17 cellular contexts compared by ENCODE assay signal in genomic region chr16:85134076-85134793, GRCh38. TPM values are rescaled to one million over a fixed set of nuclear protein-coding genes. Genes with fewer than 3 reads are reported as not detected.
DNase-seq lines count a peak whose midpoint lies in the region; ATAC-seq, FAIRE-seq and TF ChIP-seq lines count a peak whose summit lies in the region.
"Had no signal": no experiment of that assay in that cellular context is flagged by ENCODE, and none has a peak within 500 bp of the region (broad histone marks: within the 10 kb centered on the region; RNA-seq: fewer than 3 reads in every experiment).

No MANE protein-coding gene starts in this region.

- H3K27me3 Mint-ChIP-seq in progenitor cell of endocrine pancreas, result peaks cover 12% of the 10 kb centered on the region

- H3K4me2 ChIP-seq in BLaER1 treated with 17β-estradiol and CSF1 and Interleukin-3, amounts not matched to agents 10 nM and 100 nM, result peak overlapping the region in 7 of 11 experiments; percentile 87 to 99 (median 94); a peak in 11 of 22 replicates
- no peak overlapping the region for H3K4me2 ChIP-seq in endothelial cell of umbilical vein (ENCODE audit: insufficient read depth, low read length)

- dilution Hi-C loops in endothelial cell of umbilical vein (cut with MboI; ENCODE audit: extremely low pct_ligation_motif_present, low sequenced_read_pairs), result no loop called here

- FAIRE-seq in endothelial cell of umbilical vein (lab: Jason Lieb, UNC), result no peak

- no peak overlapping the region for H3K27ac Mint-ChIP-seq in progenitor cell of endocrine pancreas

- no peak overlapping the region for H3K4me3 ChIP-seq in BLaER1 treated with 17β-estradiol and CSF1 and Interleukin-3, amounts not matched to agents 10 nM and 100 nM
- H3K4me3 ChIP-seq in HEK293 (ENCODE audit: low read depth, low read length), result no peak overlapping the region
- H3K4me3 ChIP-seq in endothelial cell of umbilical vein (replicated peaks in 1 of 3; ENCODE audit: insufficient read depth in 1 of 3, low read depth in 1 of 3, low read length in 3 of 3), result no peak overlapping the region
- no peak overlapping the region for H3K4me3 ChIP-seq in psoas muscle
- H3K4me3 ChIP-seq: HAP-1, SJSA1 had no signal

- H3K36me3 Mint-ChIP-seq in progenitor cell of endocrine pancreas (ENCODE audit: insufficient read depth), result no peaks in the 10 kb centered on the region

- no peak overlapping the region for H3K4me3 Mint-ChIP-seq in progenitor cell of endocrine pancreas (ENCODE audit: low read depth)

- H3K9me3 Mint-ChIP-seq in progenitor cell of endocrine pancreas (ENCODE audit: low read depth), result no peaks in the 10 kb centered on the region

- no peaks in the 10 kb centered on the region; a peak in 1 of 22 replicates for H4K20me1 ChIP-seq in BLaER1 treated with 17β-estradiol and CSF1 and Interleukin-3, amounts not matched to agents 10 nM and 100 nM
- H4K20me1 ChIP-seq in endothelial cell of umbilical vein (replicated peaks; ENCODE audit: control insufficient read depth, extremely low read depth, insufficient read depth, low read length), result no peaks in the 10 kb centered on the region

- H3K9me3 ChIP-seq in BLaER1 treated with 17β-estradiol and CSF1 and Interleukin-3, amounts not matched to agents 10 nM and 100 nM (replicated peaks in 1 of 11), result no peaks in the 10 kb centered on the region
- no peaks in the 10 kb centered on the region for H3K9me3 ChIP-seq in HEK293 (ENCODE audit: control insufficient read depth, insufficient read depth, low read depth, low read length)
- no peaks in the 10 kb centered on the region for H3K9me3 ChIP-seq in endothelial cell of umbilical vein (replicated peaks; ENCODE audit: control insufficient read depth, insufficient read depth, low read length)
- H3K9me3 ChIP-seq in psoas muscle, result no peaks in the 10 kb centered on the region
- H3K9me3 ChIP-seq: HAP-1, SJSA1 had no signal

- H3K79me2 ChIP-seq in endothelial cell of umbilical vein (ENCODE audit: control insufficient read depth, insufficient read depth, low read length), result no peaks in the 10 kb centered on the region

- ATAC-seq in psoas muscle, result no peak
- no peak for ATAC-seq in HG03571 (IDR thresholded peaks at IDR 0.05; ENCODE audit: unreplicated experiment)
- ATAC-seq: PC-3 had no signal

- no peak for TF ChIP-seq POLR2A in endothelial cell of umbilical vein (IDR thresholded peaks at IDR 0.05; ENCODE audit: low read depth, low read length)

- peaks cover 1% of the 10 kb centered on the region for H3K4me1 Mint-ChIP-seq in progenitor cell of endocrine pancreas (ENCODE audit: low read depth)

- no TSS peak for BruUV-seq in endothelial cell of umbilical vein (replicated peaks; lab: Mats Ljungman, UMichigan)

- WGBS in psoas muscle, 3 donors, result 87 to 88% (median 87%) methylated on average over 19 of the region's 19 CpGs

- intact Hi-C loops in endothelial cell of umbilical vein (cut with micrococcal nuclease) (no loop called here), psoas muscle (cut with DNase I) (no loop called here)

- CTCF ChIA-PET in HEK293 (lab: Yijun Ruan, JAX), result no interaction called here
- CTCF ChIA-PET in endothelial cell of umbilical vein (lab: Charles Lee), result interaction anchor here (1.3 to 2.1 kb wide), 3 partner anchors 8 to 37 kb away, joined by 3 to 7 read pairs (median 5); no protein-coding TSS in a partner anchor

- POLR2A ChIA-PET in HEK293 (lab: Yijun Ruan, JAX), result interaction anchor here (0.6 kb wide), 1 partner anchor 221 kb away, joined by 3 read pairs; no protein-coding TSS in a partner anchor
- POLR2A ChIA-PET in endothelial cell of umbilical vein (lab: Charles Lee), result no interaction called here

- peaks cover 38 to 65% (median 49%) of the 10 kb centered on the region in 10 experiments for H3K4me1 ChIP-seq in BLaER1 treated with 17β-estradiol and CSF1 and Interleukin-3, amounts not matched to agents 10 nM and 100 nM
- H3K4me1 ChIP-seq in HEK293 (ENCODE audit: control insufficient read depth, insufficient read depth, low read length), result no peaks in the 10 kb centered on the region
- peaks cover 39% of the 10 kb centered on the region for H3K4me1 ChIP-seq in endothelial cell of umbilical vein (ENCODE audit: control insufficient read depth, extremely low read depth, insufficient read depth, low read length)
- H3K4me1 ChIP-seq in psoas muscle, result peaks cover 35% of the 10 kb centered on the region
- H3K4me1 ChIP-seq: HAP-1 had no signal

- H3K27ac ChIP-seq in BLaER1 treated with 17β-estradiol and CSF1 and Interleukin-3, amounts not matched to agents 10 nM and 100 nM, result peak overlapping the region in 4 of 11 experiments; percentile 17 to 80 (median 34); a peak in 5 of 22 replicates
- H3K27ac ChIP-seq in HEK293 (ENCODE audit: extremely low read depth, low read depth, low read length) (no peak overlapping the region), endothelial cell of umbilical vein (ENCODE audit: insufficient read depth, low read depth, low read length) (no peak overlapping the region), psoas muscle (peak overlapping the region; percentile 30)
- H3K27ac ChIP-seq: SJSA1 had no signal

- H3K9me1 ChIP-seq in endothelial cell of umbilical vein (replicated peaks; ENCODE audit: control insufficient read depth, extremely low read depth, insufficient read depth, low read length), result no peaks in the 10 kb centered on the region

- TF ChIP-seq CTCF in HEK293 (tag by site-specific recombination; IDR thresholded peaks at IDR 0.05) (no peak), endothelial cell of umbilical vein (IDR thresholded peaks at IDR 0.05; ENCODE audit: extremely low read depth in 1 of 2, insufficient read depth in 1 of 2, low read depth in 1 of 2, low read length in 2 of 2) (no peak), psoas muscle (IDR thresholded peaks at IDR 0.05) (no peak), progenitor cell of endocrine pancreas (IDR thresholded peaks at IDR 0.05; ENCODE audit: unreplicated experiment) (no peak)

- no peaks in the 10 kb centered on the region for H3K36me3 ChIP-seq in BLaER1 treated with 17β-estradiol and CSF1 and Interleukin-3, amounts not matched to agents 10 nM and 100 nM
- H3K36me3 ChIP-seq in HEK293 (ENCODE audit: control insufficient read depth in 2 of 2, insufficient read depth in 1 of 2, low read length in 2 of 2) (no peaks in the 10 kb centered on the region), endothelial cell of umbilical vein (ENCODE audit: control insufficient read depth in 2 of 2, extremely low read depth in 1 of 2, insufficient read depth in 2 of 2, low read length in 2 of 2) (no peaks in the 10 kb centered on the region), psoas muscle (ENCODE audit: insufficient read depth in 1 of 2, low read depth in 1 of 2) (no peaks in the 10 kb centered on the region)
- H3K36me3 ChIP-seq: HAP-1, SJSA1 had no signal

- H3K9ac ChIP-seq in BLaER1 treated with 17β-estradiol and CSF1 and Interleukin-3, amounts not matched to agents 10 nM and 100 nM, result peak overlapping the region in 1 of 11 experiments; percentile 39; a peak in 1 of 22 replicates
- H3K9ac ChIP-seq in endothelial cell of umbilical vein (replicated peaks; ENCODE audit: extremely low read depth, insufficient read depth, low read length), result no peak overlapping the region

- DNase-seq in endothelial cell of umbilical vein (ENCODE audit: low read depth, low spot score), result no peak
- DNase-seq in psoas muscle, result no peak
- no peak for DNase-seq in SHP77 (lab: John Stamatoyannopoulos, UW)
- DNase-seq in progenitor cell of endocrine pancreas (ENCODE audit: low spot score, unreplicated experiment), result no peak
- DNase-seq: AML-193, DMS79 treated with DMSO at 0.1 percent for 48 hours, NCI-H1105 treated with DMSO at 0.1 percent for 48 hours, NCI-H1694 treated with DMSO at 0.1 percent for 48 hours, NCI-H510A treated with DMSO at 0.1 percent for 48 hours, PC-3, RPMI8226 had no signal

- peak overlapping the region; percentile 58 for H2AFZ ChIP-seq in endothelial cell of umbilical vein (ENCODE audit: low read depth, low read length)

- H3K27me3 ChIP-seq in BLaER1 treated with 17β-estradiol and CSF1 and Interleukin-3, amounts not matched to agents 10 nM and 100 nM, result peaks cover 0 to 23% (median 12%) of the 10 kb centered on the region in 11 experiments; a peak in 18 of 22 replicates
- H3K27me3 ChIP-seq in endothelial cell of umbilical vein (ENCODE audit: control insufficient read depth in 2 of 2, insufficient read depth in 2 of 2, low read length in 2 of 2) (no peaks in the 10 kb centered on the region), psoas muscle (ENCODE audit: insufficient read depth in 3 of 3, low read length in 2 of 3) (no peaks in the 10 kb centered on the region)
- H3K27me3 ChIP-seq: SJSA1 had no signal

TF ChIP-seq in HEK293, 187 proteins besides CTCF, POLR2A, EP300 and RAD21:
- TF ChIP-seq ZNF623 (tag by site-specific recombination; IDR thresholded peaks at IDR 0.05), result peak; percentile 97
- no peak for TF ChIP-seq ZNF561 (tag by site-specific recombination; IDR thresholded peaks at IDR 0.05; ENCODE audit: borderline replicate concordance)

TF ChIP-seq in endothelial cell of umbilical vein, 7 proteins besides CTCF, POLR2A, EP300 and RAD21:
- TF ChIP-seq MYC (IDR thresholded peaks at IDR 0.05; ENCODE audit: low read depth, low read length) (no peak), EZH2 (IDR thresholded peaks at IDR 0.05; ENCODE audit: borderline replicate concordance, low read depth, low read length, severe bottlenecking) (no peak), POLR2AphosphoS5 (IDR thresholded peaks at IDR 0.05; ENCODE audit: insufficient read depth, low read depth, low read length) (no peak), GATA2 (IDR thresholded peaks at IDR 0.05; ENCODE audit: insufficient read depth, insufficient read length, low read depth, low read length) (no peak), MAX (IDR thresholded peaks at IDR 0.05; ENCODE audit: insufficient read depth, insufficient read length) (no peak), FOS (IDR thresholded peaks at IDR 0.05; ENCODE audit: borderline replicate concordance, insufficient read depth, low read length) (no peak), JUN (IDR thresholded peaks at IDR 0.05; ENCODE audit: borderline replicate concordance, insufficient read depth, insufficient read length, low read depth) (no peak)

RNA-seq across cellular contexts. Expression of gene CIBAR2, which starts 22.0 kb away (rescaled TPM):
- total RNA-seq in endothelial cell of umbilical vein (not detected in 2 replicates), psoas muscle (under 1 TPM in 1 of 4 donors, not detected in 3; 0.36 TPM), progenitor cell of endocrine pancreas (0.43 and 0.80 TPM in 2 replicates)
- polyA plus RNA-seq in endothelial cell of umbilical vein (0.07 and 0.30 TPM in 2 replicates), psoas muscle (not detected)
- polyA plus RNA-seq in endothelial cell of umbilical vein (2011; cell fraction: cytosol; rRNA removed), result 0.13 TPM in 1 of 2 replicates, not detected in the other
- 2.5 and 3.1 TPM in 2 replicates for polyA plus RNA-seq in endothelial cell of umbilical vein (2011; cell fraction: nucleus; rRNA removed)
- polyA plus RNA-seq in endothelial cell of umbilical vein (2012), result 0.15 and 0.23 TPM in 2 replicates
- not detected in 2 replicates for polyA minus RNA-seq in endothelial cell of umbilical vein
- not detected for polyA minus RNA-seq in endothelial cell of umbilical vein (2011; cell fraction: cytosol; rRNA and poly(A)+ RNA removed)
- 0.38 TPM in 1 of 2 replicates, not detected in the other for polyA minus RNA-seq in endothelial cell of umbilical vein (2011; cell fraction: nucleus; rRNA and poly(A)+ RNA removed)
- total RNA-seq: PC-3 had no signal
- polyA plus RNA-seq: CD14-positive monocyte had no signal
